8 cellular contexts compared by ENCODE assay signal in genomic region chr19:16628183-16628983, GRCh38. TPM values are rescaled to one million over a fixed set of nuclear protein-coding genes. Genes with fewer than 3 reads are reported as not detected.
A peak's percentile ranks its signal among the peaks of the same experiment; 100 is the strongest.
DNase-seq lines count a peak whose midpoint lies in the region; ATAC-seq and TF ChIP-seq lines count a peak whose summit lies in the region.

A gene with protein sequence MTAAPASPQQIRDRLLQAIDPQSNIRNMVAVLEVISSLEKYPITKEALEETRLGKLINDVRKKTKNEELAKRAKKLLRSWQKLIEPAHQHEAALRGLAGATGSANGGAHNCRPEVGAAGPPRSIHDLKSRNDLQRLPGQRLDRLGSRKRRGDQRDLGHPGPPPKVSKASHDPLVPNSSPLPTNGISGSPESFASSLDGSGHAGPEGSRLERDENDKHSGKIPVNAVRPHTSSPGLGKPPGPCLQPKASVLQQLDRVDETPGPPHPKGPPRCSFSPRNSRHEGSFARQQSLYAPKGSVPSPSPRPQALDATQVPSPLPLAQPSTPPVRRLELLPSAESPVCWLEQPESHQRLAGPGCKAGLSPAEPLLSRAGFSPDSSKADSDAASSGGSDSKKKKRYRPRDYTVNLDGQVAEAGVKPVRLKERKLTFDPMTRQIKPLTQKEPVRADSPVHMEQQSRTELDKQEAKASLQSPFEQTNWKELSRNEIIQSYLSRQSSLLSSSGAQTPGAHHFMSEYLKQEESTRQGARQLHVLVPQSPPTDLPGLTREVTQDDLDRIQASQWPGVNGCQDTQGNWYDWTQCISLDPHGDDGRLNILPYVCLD (minus strand): TSS chr19:16628204. CDS start chr19:16627943, 261 bp downstream.

- peaks cover 9% of the 10 kb centered on the region for H3K4me1 ChIP-seq in GM23338 (ENCODE audit: insufficient read depth)

- peak within 1 kb of the TSS; percentile 98 for H3K27ac Mint-ChIP-seq in GM23338
- H3K27ac Mint-ChIP-seq in activated T-helper 17 cell treated with anti-CD3 and anti-CD28 coated beads, Interleukin-2, amount 50 U/mL, for 72 hours: peak within 1 kb of the TSS; percentile 96
- H3K27ac Mint-ChIP-seq in natural killer cell treated with Interleukin-12 subunit alpha and Interleukin-12 subunit beta and Interleukin-15 and Interleukin-18, amount 100 ng/mL, for 72 hours: peak within 1 kb of the TSS; percentile 85 to 92

- no peaks in the 10 kb centered on the region for H3K27me3 ChIP-seq in GM23338 (ENCODE audit: insufficient read depth)

- peak within 1 kb of the TSS; percentile 93 for H2AFZ ChIP-seq in GM23338

- no peaks in the 10 kb centered on the region; the same call in 2 of the 3 replicates for H3K9me3 Mint-ChIP-seq in GM23338
- no peaks in the 10 kb centered on the region for H3K9me3 Mint-ChIP-seq in activated T-helper 17 cell treated with anti-CD3 and anti-CD28 coated beads, Interleukin-2, amount 50 U/mL, for 72 hours
- no peaks in the 10 kb centered on the region for H3K9me3 Mint-ChIP-seq in natural killer cell treated with Interleukin-12 subunit alpha and Interleukin-12 subunit beta and Interleukin-15 and Interleukin-18, amount 100 ng/mL, for 72 hours

- H4K20me1 ChIP-seq in GM23338 (replicated peaks; ENCODE audit: insufficient read depth): peaks cover 30% of the 10 kb centered on the region

- H3K27me3 Mint-ChIP-seq in GM23338 (ENCODE audit: insufficient read depth, low read depth, poor library complexity): peaks cover 21% of the 10 kb centered on the region
- no peaks in the 10 kb centered on the region for H3K27me3 Mint-ChIP-seq in activated T-helper 17 cell treated with anti-CD3 and anti-CD28 coated beads, Interleukin-2, amount 50 U/mL, for 72 hours
- no peaks in the 10 kb centered on the region for H3K27me3 Mint-ChIP-seq in natural killer cell treated with Interleukin-12 subunit alpha and Interleukin-12 subunit beta and Interleukin-15 and Interleukin-18, amount 100 ng/mL, for 72 hours

- TF ChIP-seq CTCF in GM23338 (conservative IDR thresholded peaks at IDR 0.05; ENCODE audit: low read depth in 2 of 2): no peak

- H3F3A ChIP-seq in GM23338 (replicated peaks; ENCODE audit: low read depth): peaks cover 10% of the 10 kb centered on the region; the same call in 1 of the 2 replicates

- H3K27ac ChIP-seq in GM23338 (ENCODE audit: low read depth): peak within 1 kb of the TSS; percentile 94

- H3K9me2 ChIP-seq in GM23338 (ENCODE audit: insufficient read depth): no peaks in the 10 kb centered on the region

- H3K4me2 ChIP-seq in GM23338: peak within 1 kb of the TSS; percentile 96

- H3K79me2 ChIP-seq in GM23338 (replicated peaks; ENCODE audit: insufficient read depth): peaks cover 56% of the 10 kb centered on the region

- DNase-seq in EH (ENCODE audit: low read depth): peak; percentile 92
- peak; percentile 97 for DNase-seq in GM23338 (ENCODE audit: low spot score)
- DNase-seq in LHCN-M2 (ENCODE audit: low read depth): peak; percentile 89
- peak; percentile 89 for DNase-seq in RPMI7951 (ENCODE audit: low read depth)
- DNase-seq in fibroblast of peridontal ligament (ENCODE audit: extremely low read depth): peak; percentile 86
- DNase-seq in natural killer cell treated with Interleukin-12 subunit alpha and Interleukin-12 subunit beta and Interleukin-15 and Interleukin-18, amount 100 ng/mL, for 72 hours (ENCODE audit: low spot score): peak; percentile 97
- DNase-seq in stimulated activated naive CD4-positive, alpha-beta T cell treated with Interleukin-2 at 50 U/mL for 16 hours (lab: John Stamatoyannopoulos, UW): peak; percentile 94

- H3K4me3 Mint-ChIP-seq in GM23338: peak within 1 kb of the TSS; percentile 97
- H3K4me3 Mint-ChIP-seq in activated T-helper 17 cell treated with anti-CD3 and anti-CD28 coated beads, Interleukin-2, amount 50 U/mL, for 72 hours: peak within 1 kb of the TSS; percentile 95
- peak within 1 kb of the TSS; percentile 92 for H3K4me3 Mint-ChIP-seq in natural killer cell treated with Interleukin-12 subunit alpha and Interleukin-12 subunit beta and Interleukin-15 and Interleukin-18, amount 100 ng/mL, for 72 hours

- ATAC-seq in GM23338: peak; percentile 79
- peak; percentile 95 for ATAC-seq in activated T-helper 17 cell treated with anti-CD3 and anti-CD28 coated beads, Interleukin-2, amount 50 U/mL, for 72 hours (replicated peaks)
- ATAC-seq in natural killer cell treated with Interleukin-12 subunit alpha and Interleukin-12 subunit beta and Interleukin-15 and Interleukin-18, amount 100 ng/mL, for 72 hours: peak; percentile 98

- peaks cover 26% of the 10 kb centered on the region for H3K4me1 Mint-ChIP-seq in GM23338
- H3K4me1 Mint-ChIP-seq in activated T-helper 17 cell treated with anti-CD3 and anti-CD28 coated beads, Interleukin-2, amount 50 U/mL, for 72 hours: peaks cover 24% of the 10 kb centered on the region
- peaks cover 34% of the 10 kb centered on the region in 2 donors for H3K4me1 Mint-ChIP-seq in natural killer cell treated with Interleukin-12 subunit alpha and Interleukin-12 subunit beta and Interleukin-15 and Interleukin-18, amount 100 ng/mL, for 72 hours (ENCODE audit: low read depth in 2 of 2)

- no peaks in the 10 kb centered on the region for H3K36me3 ChIP-seq in GM23338 (ENCODE audit: insufficient read depth)

- peaks cover 17% of the 10 kb centered on the region; the same call in 2 of the 3 replicates for H3K36me3 Mint-ChIP-seq in GM23338 (ENCODE audit: low read depth)
- H3K36me3 Mint-ChIP-seq in activated T-helper 17 cell treated with anti-CD3 and anti-CD28 coated beads, Interleukin-2, amount 50 U/mL, for 72 hours (ENCODE audit: low read depth): peaks cover 75% of the 10 kb centered on the region
- H3K36me3 Mint-ChIP-seq in natural killer cell treated with Interleukin-12 subunit alpha and Interleukin-12 subunit beta and Interleukin-15 and Interleukin-18, amount 100 ng/mL, for 72 hours: no peaks in the 10 kb centered on the region

- peak within 1 kb of the TSS; percentile 94 for H3K4me3 ChIP-seq in GM23338

TF ChIP-seq in GM23338, 12 proteins besides CTCF, POLR2A, EP300 and RAD21 (continues in another document):
- TF ChIP-seq JUNB (IDR thresholded peaks at IDR 0.05; ENCODE audit: unreplicated experiment) (no peak), POLR2AphosphoS5 (IDR thresholded peaks at IDR 0.05; ENCODE audit: low read depth) (peak; percentile 83), ZNF114 (CRISPR knock-in tag; IDR thresholded peaks at IDR 0.05) (no peak), CREB1 (CRISPR knock-in tag; IDR thresholded peaks at IDR 0.05; ENCODE audit: low read depth) (peak; percentile 45; the same call in 1 of the 2 replicates), STAT1 (IDR thresholded peaks at IDR 0.05; ENCODE audit: unreplicated experiment) (no peak), NANOG (IDR thresholded peaks at IDR 0.05; ENCODE audit: borderline replicate concordance) (0 out of 2 replicates have a peak, but pooled peaks have one; percentile 27)
- TF ChIP-seq, protein P1, sequence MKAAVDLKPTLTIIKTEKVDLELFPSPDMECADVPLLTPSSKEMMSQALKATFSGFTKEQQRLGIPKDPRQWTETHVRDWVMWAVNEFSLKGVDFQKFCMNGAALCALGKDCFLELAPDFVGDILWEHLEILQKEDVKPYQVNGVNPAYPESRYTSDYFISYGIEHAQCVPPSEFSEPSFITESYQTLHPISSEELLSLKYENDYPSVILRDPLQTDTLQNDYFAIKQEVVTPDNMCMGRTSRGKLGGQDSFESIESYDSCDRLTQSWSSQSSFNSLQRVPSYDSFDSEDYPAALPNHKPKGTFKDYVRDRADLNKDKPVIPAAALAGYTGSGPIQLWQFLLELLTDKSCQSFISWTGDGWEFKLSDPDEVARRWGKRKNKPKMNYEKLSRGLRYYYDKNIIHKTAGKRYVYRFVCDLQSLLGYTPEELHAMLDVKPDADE (IDR thresholded peaks at IDR 0.05): no peak

RNA-seq across cellular contexts. Expression of the gene that starts here (rescaled TPM):
- 13.1 and 15.4 TPM in 2 replicates for total RNA-seq in GM23338 (2014; rRNA removed; shearing (Covaris generic))
- 7.4 and 8.6 TPM in 2 replicates for polyA plus RNA-seq in GM23338 (2016; fragmentation: Nextera tagmentation; extraction: Ambion mirVana)
- total RNA-seq in LHCN-M2 (2014; rRNA removed): 7.4 and 8.9 TPM in 2 replicates
- 3.8 TPM for polyA plus RNA-seq in LHCN-M2 (2012)
- 3.4 and 5.0 TPM in 2 replicates for total RNA-seq in RPMI7951 (2014; rRNA removed; shearing (Covaris generic))
- total RNA-seq in activated T-helper 17 cell treated with anti-CD3 and anti-CD28 coated beads, Interleukin-2, amount 50 U/mL, for 72 hours: 10 to 100 TPM; 19.3 to 23.6 TPM
- total RNA-seq in natural killer cell treated with Interleukin-12 subunit alpha and Interleukin-12 subunit beta and Interleukin-15 and Interleukin-18, amount 100 ng/mL, for 72 hours: 10 to 100 TPM; 15.5 to 28.1 TPM

Comparison
In these comparisons a context has a peak if more than half of its experiments do, and no peak if none do; other contexts are left out.
1. Peak in every context shown above with its lines: DNase-seq, ATAC-seq, H3K4me3 ChIP-seq and H3K27ac ChIP-seq.